Comparison of ENCODE assay signal across 27 cellular contexts in the genomic region with DNA sequence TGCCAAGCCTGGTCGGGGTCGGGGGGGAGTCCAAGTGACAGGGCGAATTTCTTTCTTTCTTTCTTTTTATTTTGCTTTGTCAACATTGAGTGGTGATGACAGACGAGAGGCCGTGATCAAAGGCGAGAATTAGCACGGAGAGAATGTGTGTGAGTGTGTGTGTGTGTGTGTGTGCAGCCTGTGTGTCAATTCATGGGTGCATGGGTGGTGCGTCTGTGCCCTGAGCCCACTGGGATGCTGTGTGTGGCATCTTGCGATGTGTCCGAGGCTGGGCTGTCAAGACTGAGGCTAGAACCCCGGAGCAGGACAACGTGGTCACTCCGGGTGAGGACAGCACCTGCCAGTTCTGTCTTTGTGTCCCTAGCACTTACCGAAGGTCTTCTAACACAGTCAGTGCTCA. TPM values are rescaled to one million over a fixed set of nuclear protein-coding genes. Genes with fewer than 3 reads are reported as not detected.
"Had no signal": no experiment of that assay in that cellular context is flagged by ENCODE, and none has a peak within 500 bp of the region (broad histone marks: within the 10 kb centered on the region; RNA-seq: fewer than 3 reads in every experiment).

No MANE protein-coding gene starts in this region.

- H3K4me3 Mint-ChIP-seq: activated naive CD8-positive, alpha-beta T cell; natural killer cell; stimulated activated effector memory CD8-positive, alpha-beta T cell treated with anti-CD3 and anti-CD28 coated beads, Interleukin-12 subunit alpha, Interleukin-12 subunit beta, amount 100 ng/mL, for 72 hours; stimulated activated naive CD8-positive, alpha-beta T cell treated with anti-CD3 and anti-CD28 coated beads, Interleukin-15, Interleukin-2, amounts not matched to agents 100 ng/mL and 50 ng/mL, for 24 hours had no signal

- H3K4me1 ChIP-seq: gastrocnemius medialis had no signal

- H3K36me3 ChIP-seq: gastrocnemius medialis, left lung, sigmoid colon, upper lobe of left lung had no signal

- ATAC-seq: gastrocnemius medialis; left lung; natural killer cell; stimulated activated effector memory CD8-positive, alpha-beta T cell treated with anti-CD3 and anti-CD28 coated beads, Interleukin-12 subunit alpha, Interleukin-12 subunit beta, amount 100 ng/mL, for 72 hours had no signal

- H3K27ac Mint-ChIP-seq: activated naive CD8-positive, alpha-beta T cell; natural killer cell; stimulated activated effector memory CD8-positive, alpha-beta T cell treated with anti-CD3 and anti-CD28 coated beads, Interleukin-12 subunit alpha, Interleukin-12 subunit beta, amount 100 ng/mL, for 72 hours; stimulated activated naive CD8-positive, alpha-beta T cell treated with anti-CD3 and anti-CD28 coated beads, Interleukin-15, Interleukin-2, amounts not matched to agents 100 ng/mL and 50 ng/mL, for 24 hours had no signal

- DNase-seq: activated CD4-positive, alpha-beta T cell treated with anti-CD3 and anti-CD28 coated beads for 4 hours; activated CD4-positive, alpha-beta T cell treated with anti-CD3 and anti-CD28 coated beads, Interleukin-2, amount 50 U/mL, for 4 hours; activated effector memory CD4-positive, alpha-beta T cell treated with Interleukin-2 at 50 U/mL for 16 hours; activated naive CD4-positive, alpha-beta T cell treated with Interleukin-2 at 50 U/mL for 16 hours; effector CD8-positive, alpha-beta T cell; erythroblast; gastrocnemius medialis; glutamatergic neuron; mesendoderm; natural killer cell; sigmoid colon; small intestine; stimulated activated CD4-positive, alpha-beta T cell treated with anti-CD3 and anti-CD28 coated beads, Interleukin-4, amount 100 ng/mL, for 24 hours; substantia nigra; upper lobe of left lung had no signal

- H3K4me3 ChIP-seq: gastrocnemius medialis, left lung, lung, sigmoid colon, upper lobe of left lung had no signal

- H3K36me3 Mint-ChIP-seq: activated naive CD8-positive, alpha-beta T cell; natural killer cell; stimulated activated effector memory CD8-positive, alpha-beta T cell treated with anti-CD3 and anti-CD28 coated beads, Interleukin-12 subunit alpha, Interleukin-12 subunit beta, amount 100 ng/mL, for 72 hours had no signal

- H3K9me3 Mint-ChIP-seq: natural killer cell; stimulated activated effector memory CD8-positive, alpha-beta T cell treated with anti-CD3 and anti-CD28 coated beads, Interleukin-12 subunit alpha, Interleukin-12 subunit beta, amount 100 ng/mL, for 72 hours; stimulated activated naive CD8-positive, alpha-beta T cell treated with anti-CD3 and anti-CD28 coated beads, Interleukin-15, Interleukin-2, amounts not matched to agents 100 ng/mL and 50 ng/mL, for 24 hours had no signal

- H3K9me3 ChIP-seq: gastrocnemius medialis, left lung, sigmoid colon, upper lobe of left lung had no signal

- H3K27ac ChIP-seq: gastrocnemius medialis, left lung, sigmoid colon, upper lobe of left lung, VCaP had no signal

RNA-seq across cellular contexts. Expression of gene FIBCD1, which starts 4.7 kb away (rescaled TPM):
- total RNA-seq: gastrocnemius medialis, mononuclear cell, natural killer cell had no signal

RNA-seq across cellular contexts. Expression of gene QRFP, which starts 47.2 kb away (rescaled TPM):
- total RNA-seq: bronchial epithelial cell, dermis microvascular lymphatic vessel endothelial cell, gastrocnemius medialis, lung, mononuclear cell, natural killer cell, osteocyte, posterior vena cava, renal cortical epithelial cell, sigmoid colon, upper lobe of left lung had no signal
